Comparison of ENCODE assay signal across 3 cellular contexts in the genomic region with DNA sequence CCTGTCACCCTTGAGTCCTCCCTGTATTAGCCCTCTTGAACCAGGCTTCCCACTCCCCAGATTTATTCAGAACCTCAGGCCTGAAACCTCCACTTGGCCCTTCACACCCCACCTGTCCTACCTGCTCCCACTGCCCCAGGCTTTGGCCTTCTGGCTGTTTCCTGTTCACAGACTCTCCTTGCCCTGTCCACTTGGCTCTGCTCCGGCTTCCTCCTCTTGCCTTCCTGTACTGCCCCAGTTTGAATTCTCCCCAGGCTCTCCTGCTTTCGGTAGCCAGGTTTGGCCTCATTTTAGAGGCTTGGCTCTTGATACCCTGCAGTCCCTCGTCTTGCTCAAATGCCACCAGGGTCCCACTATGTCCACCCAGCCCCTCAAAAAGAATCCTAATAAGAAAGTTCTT.
"Had no signal": no experiment of that assay in that cellular context is flagged by ENCODE, and none has a peak within 500 bp of the region (broad histone marks: within the 10 kb centered on the region; RNA-seq: fewer than 3 reads in every experiment).

No MANE protein-coding gene starts in this region.

- H3K4me3 ChIP-seq: GM23338 had no signal

- H3K4me2 ChIP-seq: GM23338 had no signal

- DNase-seq: H9, HCEC 1CT had no signal

- H2AFZ ChIP-seq: GM23338 had no signal
